In genomic region chr12:55019784-55020183, GRCh38 we compare ENCODE assay signal across 9 cellular contexts. TPM values are rescaled to one million over a fixed set of nuclear protein-coding genes. Genes with fewer than 3 reads are reported as not detected.
DNase-seq lines count a peak whose midpoint lies in the region; ATAC-seq, FAIRE-seq and TF ChIP-seq lines count a peak whose summit lies in the region.
"Had no signal": no experiment of that assay in that cellular context is flagged by ENCODE, and none has a peak within 500 bp of the region (broad histone marks: within the 10 kb centered on the region; RNA-seq: fewer than 3 reads in every experiment).

Gene NEUROD4, plus strand, starts transcription at chr12:55019974. Its CDS starts 6,466 bp downstream, at chr12:55026440.

- DNase-seq in Right ventricle myocardium inferior (ENCODE audit: missing footprints) = no peak
- DNase-seq in cardiac septum (ENCODE audit: low spot score) = no peak
- DNase-seq in NCI-H524 (lab: John Stamatoyannopoulos, UW) = peak; percentile 86 to 90
- DNase-seq in kidney tubule cell (ENCODE audit: low spot score) = peak; percentile 74
- peak; percentile 87 for DNase-seq in urothelium cell line (ENCODE audit: low spot score)
- DNase-seq: DND-41 had no signal

- H3K4me1 Mint-ChIP-seq in brain = peaks cover 35% of the 10 kb centered on the region
- H3K4me1 Mint-ChIP-seq in activated T-helper 17 cell treated with anti-CD3 and anti-CD28 coated beads, Interleukin-2, amount 50 U/mL, for 72 hours = no peaks in the 10 kb centered on the region

- no peaks in the 10 kb centered on the region for H3K36me3 Mint-ChIP-seq in brain
- H3K36me3 Mint-ChIP-seq in activated T-helper 17 cell treated with anti-CD3 and anti-CD28 coated beads, Interleukin-2, amount 50 U/mL, for 72 hours (ENCODE audit: low read depth) = no peaks in the 10 kb centered on the region

- no peak for TF ChIP-seq CTCF in brain (conservative IDR thresholded peaks at IDR 0.05)

- H3K27me3 Mint-ChIP-seq in brain = peaks cover 37% of the 10 kb centered on the region
- peaks cover 42% of the 10 kb centered on the region for H3K27me3 Mint-ChIP-seq in activated T-helper 17 cell treated with anti-CD3 and anti-CD28 coated beads, Interleukin-2, amount 50 U/mL, for 72 hours

- H3K27ac Mint-ChIP-seq in brain = peak within 1 kb of the TSS in 3 of 5 experiments; percentile 5 to 74 (median 66)
- H3K27ac Mint-ChIP-seq in activated T-helper 17 cell treated with anti-CD3 and anti-CD28 coated beads, Interleukin-2, amount 50 U/mL, for 72 hours = no peak within 1 kb of the TSS

- peaks cover 0 to 7% (median 0%) of the 10 kb centered on the region in 5 experiments for H3K9me3 Mint-ChIP-seq in brain
- H3K9me3 Mint-ChIP-seq in activated T-helper 17 cell treated with anti-CD3 and anti-CD28 coated beads, Interleukin-2, amount 50 U/mL, for 72 hours = no peaks in the 10 kb centered on the region

- FAIRE-seq in urothelium cell line (lab: Jason Lieb, UNC) = no peak

- intact Hi-C loops in Right ventricle myocardium inferior (cut with DNase I) (no loop called here), cardiac septum (cut with DNase I) (no loop called here)

- H3K4me3 Mint-ChIP-seq in brain = peak within 1 kb of the TSS; percentile 80 to 86 (median 83)
- no peak within 1 kb of the TSS for H3K4me3 Mint-ChIP-seq in activated T-helper 17 cell treated with anti-CD3 and anti-CD28 coated beads, Interleukin-2, amount 50 U/mL, for 72 hours

- ATAC-seq in Right ventricle myocardium inferior (peak; percentile 72), HG03025 (IDR thresholded peaks at IDR 0.05; ENCODE audit: low FRiP score, unreplicated experiment) (no peak)
- no peak for ATAC-seq in activated T-helper 17 cell treated with anti-CD3 and anti-CD28 coated beads, Interleukin-2, amount 50 U/mL, for 72 hours (replicated peaks)

RNA-seq across cellular contexts. Expression of gene NEUROD4, which starts in this region (rescaled TPM):
- total RNA-seq in Right ventricle myocardium inferior (not detected), cardiac septum (not detected)
- not detected for polyA plus RNA-seq in brain (ENCODE audit: insufficient read depth, low read depth, low replicate concordance)
- not detected for total RNA-seq in activated T-helper 17 cell treated with anti-CD3 and anti-CD28 coated beads, Interleukin-2, amount 50 U/mL, for 72 hours

Comparison
In these comparisons a context has a peak if more than half of its experiments do, and no peak if none do; other contexts are left out.
1. Peak in ATAC-seq in Right ventricle myocardium inferior; RNA of the gene not detected or under 1 TPM.
2. DNase-seq: peak in NCI-H524 (2 of 2), kidney tubule cell (single experiment) and urothelium cell line (single experiment); none in Right ventricle myocardium inferior (single experiment) and cardiac septum (single experiment).